ENCODE assay signal across 9 cellular contexts in the genomic region with DNA sequence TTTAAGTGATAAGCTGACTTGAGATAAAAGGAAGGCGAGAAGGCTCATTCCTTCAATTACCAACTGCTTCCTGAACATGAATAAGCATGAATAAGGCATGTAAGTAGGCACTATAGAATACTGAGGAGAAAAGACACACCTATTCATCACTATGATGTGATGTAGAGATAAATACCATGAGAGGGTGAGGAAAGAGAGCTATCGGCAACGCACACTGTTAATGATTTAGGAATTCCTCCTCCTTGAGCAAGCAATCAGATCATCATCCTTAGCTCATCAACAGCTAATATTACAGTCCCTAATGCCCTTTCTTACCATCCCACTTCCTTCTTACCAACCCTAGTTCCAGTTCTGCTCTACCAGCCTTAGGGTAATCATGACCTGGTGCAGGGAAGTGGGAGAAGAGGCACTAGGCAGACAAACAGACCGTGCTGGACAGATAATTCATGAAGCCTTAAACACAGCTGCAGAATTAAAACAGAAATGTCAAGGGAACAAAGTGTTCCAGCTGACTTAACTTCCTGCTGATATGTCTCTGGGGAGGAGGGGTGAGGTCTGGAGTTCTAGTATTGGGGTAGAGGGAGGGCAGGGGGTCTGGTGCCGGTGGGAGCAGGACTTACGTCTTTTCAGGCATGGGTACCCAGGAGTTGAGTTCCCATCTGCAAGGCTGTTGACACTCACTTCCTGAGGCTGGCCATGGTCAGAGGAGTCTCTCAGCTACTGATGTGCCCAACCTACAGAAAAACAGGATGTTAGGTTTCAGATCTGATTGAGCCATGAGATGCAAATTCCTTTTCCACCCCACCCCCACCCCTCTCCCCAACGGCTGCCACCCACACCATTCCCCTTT. TPM values are rescaled to one million over a fixed set of nuclear protein-coding genes. Genes with fewer than 3 reads are reported as not detected.
DNase-seq lines count a peak whose midpoint lies in the region; TF ChIP-seq lines count a peak whose summit lies in the region.
"Had no signal": no experiment of that assay in that cellular context is flagged by ENCODE, and none has a peak within 500 bp of the region (broad histone marks: within the 10 kb centered on the region; RNA-seq: fewer than 3 reads in every experiment).

No MANE protein-coding gene starts in this region.

- DNase-seq in GM23248 (peak; percentile 54), NOMO-1 treated with DMSO at 0.1 percent for 48 hours (lab: John Stamatoyannopoulos, UW; ENCODE audit: unreplicated experiment) (peak; percentile 84), cerebellum (ENCODE audit: low spot score) (no peak), DMS53 (lab: John Stamatoyannopoulos, UW) (no peak), RKO (ENCODE audit: low spot score) (no peak)

- no peaks in the 10 kb centered on the region for H3K79me2 ChIP-seq in GM23248 (ENCODE audit: insufficient read depth)

- peak; percentile 22 for TF ChIP-seq POLR2A in GM10847 (IDR thresholded peaks at IDR 0.05; ENCODE audit: extremely low read depth, insufficient read length)

- H2AFZ ChIP-seq in GM23248: peak overlapping the region; percentile 59

- peaks cover 19% of the 10 kb centered on the region for H3F3A ChIP-seq in GM23248 (ENCODE audit: insufficient read depth)

- H3K4me1 ChIP-seq in GM23248 (ENCODE audit: insufficient read depth) (peaks cover 15% of the 10 kb centered on the region), mesodermal cell (ENCODE audit: control insufficient read depth, insufficient read depth, low read length, poor library complexity, severe bottlenecking) (peaks cover 33% of the 10 kb centered on the region)

- H3K36me3 ChIP-seq in GM23248 (ENCODE audit: low read depth) (no peaks in the 10 kb centered on the region), mesodermal cell (ENCODE audit: control insufficient read depth, insufficient read depth, low read length) (no peaks in the 10 kb centered on the region)

- no peaks in the 10 kb centered on the region for H4K20me1 ChIP-seq in GM23248 (ENCODE audit: insufficient read depth)

- no peaks in the 10 kb centered on the region for H3K27me3 ChIP-seq in GM23248 (replicated peaks; ENCODE audit: insufficient read depth)

- H3K4me3 ChIP-seq in GM23248 (peak overlapping the region; percentile 18), mesodermal cell (ENCODE audit: extremely low read depth, insufficient read depth, low read length, poor library complexity, severe bottlenecking) (no peak overlapping the region)

- in situ Hi-C loops in GM23248 (cut with MboI): no loop called here

- no peak overlapping the region for H3K9ac ChIP-seq in GM23248

- H3K27ac ChIP-seq in GM23248: 0 out of 2 replicates have a peak overlapping the region, but pooled peaks have one; percentile 11
- H3K27ac ChIP-seq in cingulate gyrus (ENCODE audit: low read depth, low read length): peak overlapping the region; percentile 56
- peak overlapping the region; percentile 86 for H3K27ac ChIP-seq in mesodermal cell (ENCODE audit: low read depth, low read length, severe bottlenecking)

- 12% methylated on average over 7 of the region's 7 CpGs for WGBS in GM23248 (ENCODE audit: low coverage in 1 of 2, low lambda C conversion rate in 2 of 2, missing lambda C conversion rate in 2 of 2), 2 experiments
- whole genome bisulfite sequencing in mesodermal cell (ENCODE audit: insufficient coverage in 2 of 2), 2 experiments: 21 to 29% methylated on average over 3 to 4 of the region's 7 CpGs

- no peaks in the 10 kb centered on the region for H3K9me3 ChIP-seq in GM23248 (ENCODE audit: low read depth)
- H3K9me3 ChIP-seq in mesodermal cell (ENCODE audit: control insufficient read depth, low read length): peaks cover 11% of the 10 kb centered on the region

- peak overlapping the region; percentile 58 for H3K4me2 ChIP-seq in GM23248 (ENCODE audit: unreplicated experiment)

- H3K9me2 ChIP-seq in GM23248 (ENCODE audit: insufficient read depth): no peaks in the 10 kb centered on the region

RNA-seq across cellular contexts. Expression of gene RCSD1, which starts 12.7 kb away (rescaled TPM):
- total RNA-seq in GM23248 (2014; rRNA removed; shearing (Covaris generic)): 0.22 TPM in 1 of 2 replicates, not detected in the other
- polyA plus RNA-seq in GM23248 (2016; fragmentation: Nextera tagmentation; extraction: Ambion mirVana): 0.15 and 0.23 TPM in 2 replicates
- polyA plus RNA-seq in mesodermal cell (2013, experiment 1 of 2): 49.2 TPM
- polyA plus RNA-seq in mesodermal cell (2013, experiment 2 of 2): 45.0 TPM
- 5.3 TPM for total RNA-seq in cerebellum
- total RNA-seq: SK-MEL-5 had no signal

Comparison
In these comparisons a context has a peak if more than half of its experiments do, and no peak if none do; other contexts are left out.
1. DNase-seq: peak in GM23248 (single experiment) and NOMO-1 treated with DMSO at 0.1 percent for 48 hours (single experiment); none in cerebellum (single experiment), DMS53 (single experiment) and RKO (single experiment).
2. H3K27ac ChIP-seq: peak in every context shown above with its lines; median percentile 86 in mesodermal cell; 56 in cingulate gyrus; 11 in GM23248.